Comparison of ENCODE assay signal across 1 cellular context in the genomic region with DNA sequence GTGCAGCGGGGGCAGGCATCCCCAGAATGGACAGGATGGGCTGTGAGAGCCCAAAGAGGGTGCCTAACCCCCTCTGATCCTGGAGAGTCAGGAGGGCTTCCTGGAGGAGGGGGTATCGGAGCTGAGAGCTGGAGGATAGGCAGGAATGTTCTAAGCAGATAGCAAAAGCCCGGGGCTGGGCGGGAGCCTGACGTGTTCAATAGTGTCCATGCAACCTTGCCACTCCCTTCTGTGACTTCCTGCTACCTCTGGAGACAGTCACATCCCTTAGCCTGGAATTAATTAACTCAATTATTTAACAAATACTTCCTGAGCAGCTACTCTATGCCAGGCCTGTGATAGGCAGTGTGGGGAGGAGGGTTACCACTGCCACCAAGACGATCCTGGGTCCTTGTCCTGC.
TF ChIP-seq lines count a peak whose summit lies in the region.

No MANE protein-coding gene starts in this region.

TF ChIP-seq in H1, 55 proteins besides CTCF, POLR2A, EP300 and RAD21:
- TF ChIP-seq SIN3A (conservative IDR thresholded peaks at IDR 0.05 in 1 of 2, IDR thresholded peaks at IDR 0.05 in 1 of 2; ENCODE audit: low read depth in 1 of 2, low read length in 2 of 2) = no peak
- TF ChIP-seq HDAC6 (IDR thresholded peaks at IDR 0.05; ENCODE audit: low read depth, low read length) = no peak
- TF ChIP-seq SAP30 (IDR thresholded peaks at IDR 0.05; ENCODE audit: insufficient read depth, insufficient replicate concordance, low read length) = no peak
- no peak for TF ChIP-seq BACH1 (IDR thresholded peaks at IDR 0.05; ENCODE audit: low read length)
- TF ChIP-seq CBX5 (IDR thresholded peaks at IDR 0.05; ENCODE audit: low read depth, low read length) = no peak
- no peak for TF ChIP-seq POLR2AphosphoS5 (IDR thresholded peaks at IDR 0.05; ENCODE audit: low read depth, low read length)
- no peak for TF ChIP-seq CHD7 (IDR thresholded peaks at IDR 0.05; ENCODE audit: insufficient replicate concordance, low read length)
- TF ChIP-seq GTF2F1 (IDR thresholded peaks at IDR 0.05; ENCODE audit: borderline replicate concordance, low read depth, low read length) = no peak
- no peak for TF ChIP-seq USF2 (IDR thresholded peaks at IDR 0.05; ENCODE audit: low read length)
- TF ChIP-seq POU5F1 (IDR thresholded peaks at IDR 0.05; ENCODE audit: low read depth, low read length) = no peak
- TF ChIP-seq KDM1A (IDR thresholded peaks at IDR 0.05; ENCODE audit: borderline replicate concordance, low read length) = no peak
- TF ChIP-seq, protein P1, sequence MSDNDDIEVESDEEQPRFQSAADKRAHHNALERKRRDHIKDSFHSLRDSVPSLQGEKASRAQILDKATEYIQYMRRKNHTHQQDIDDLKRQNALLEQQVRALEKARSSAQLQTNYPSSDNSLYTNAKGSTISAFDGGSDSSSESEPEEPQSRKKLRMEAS (IDR thresholded peaks at IDR 0.05) = no peak
- TF ChIP-seq, protein P2, sequence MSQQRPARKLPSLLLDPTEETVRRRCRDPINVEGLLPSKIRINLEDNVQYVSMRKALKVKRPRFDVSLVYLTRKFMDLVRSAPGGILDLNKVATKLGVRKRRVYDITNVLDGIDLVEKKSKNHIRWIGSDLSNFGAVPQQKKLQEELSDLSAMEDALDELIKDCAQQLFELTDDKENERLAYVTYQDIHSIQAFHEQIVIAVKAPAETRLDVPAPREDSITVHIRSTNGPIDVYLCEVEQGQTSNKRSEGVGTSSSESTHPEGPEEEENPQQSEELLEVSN (IDR thresholded peaks at IDR 0.05) = no peak
- no peak for TF ChIP-seq ASH2L (IDR thresholded peaks at IDR 0.05; ENCODE audit: low read length)
- no peak for TF ChIP-seq RBBP5 (IDR thresholded peaks at IDR 0.05; ENCODE audit: borderline replicate concordance, low read depth, low read length)
- TF ChIP-seq EGR1 (IDR thresholded peaks at IDR 0.05; ENCODE audit: borderline replicate concordance, low read depth, low read length) = no peak
